Comparison of ENCODE assay signal across 1 cellular context in the genomic region with DNA sequence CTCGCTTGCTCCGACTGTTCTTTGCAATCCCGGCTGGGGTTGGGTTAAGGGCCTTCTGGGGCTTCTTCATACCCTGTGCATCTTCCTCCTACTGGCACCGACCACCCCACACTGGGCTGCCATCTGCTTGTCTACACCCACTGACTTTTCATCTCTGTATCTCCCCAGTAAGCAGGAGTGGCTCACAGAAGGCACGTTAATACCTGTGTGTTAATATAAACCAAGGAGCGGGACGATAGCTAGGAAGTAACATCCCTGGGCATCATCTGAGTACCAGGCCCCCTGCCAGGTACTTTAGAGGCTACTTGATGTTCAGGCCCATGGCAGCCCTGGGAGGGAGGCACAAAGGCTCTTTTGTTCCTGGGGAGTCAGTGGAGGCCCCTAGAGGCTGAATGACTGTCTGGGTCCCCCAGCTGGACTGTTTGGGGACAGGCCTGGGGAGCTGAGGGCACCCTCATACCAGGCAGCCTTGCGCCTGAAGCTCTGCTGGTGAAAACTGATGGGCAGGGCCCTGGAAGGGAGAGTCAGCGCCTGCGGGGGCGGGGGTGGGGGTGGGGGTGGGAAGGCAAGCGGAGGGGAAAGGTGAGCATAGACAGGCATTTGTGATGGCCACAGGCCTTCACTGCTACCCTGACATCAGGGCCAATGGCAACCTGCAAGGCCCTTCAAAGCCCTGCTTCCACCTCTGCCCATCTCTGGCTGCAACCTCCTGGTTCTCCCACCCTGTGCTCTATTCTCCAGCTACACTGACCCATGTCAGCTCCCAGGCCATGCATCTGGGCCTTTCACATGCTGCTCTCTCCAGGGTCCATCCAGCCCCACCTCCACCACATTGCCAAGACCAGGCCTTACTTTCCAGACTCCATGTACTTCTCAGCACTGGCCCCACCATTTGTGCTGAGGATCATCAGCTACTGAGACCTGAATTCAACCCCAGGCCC.
TF ChIP-seq lines count a peak whose summit lies in the region.

No MANE protein-coding gene starts in this region.

TF ChIP-seq in K562, 482 proteins besides CTCF, POLR2A, EP300 and RAD21 (continues in another document):
- TF ChIP-seq C11orf30 (IDR thresholded peaks at IDR 0.05; ENCODE audit: low read depth), result no peak
- no peak for TF ChIP-seq NFYB (IDR thresholded peaks at IDR 0.05; ENCODE audit: extremely low read depth, insufficient read length)
- no peak for TF ChIP-seq ZNF586 (CRISPR knock-in tag; conservative IDR thresholded peaks at IDR 0.05)
- TF ChIP-seq FOXP1 (CRISPR knock-in tag; IDR thresholded peaks at IDR 0.05), result no peak
- no peak for TF ChIP-seq U2AF2 (optimal IDR thresholded peaks at IDR 0.05; ENCODE audit: low read depth, low read length)
- TF ChIP-seq SLC30A9 (CRISPR knock-in tag; IDR thresholded peaks at IDR 0.05), result no peak
- TF ChIP-seq USF1 (CRISPR knock-in tag; IDR thresholded peaks at IDR 0.05), result no peak
- no peak for TF ChIP-seq ZNF124 (CRISPR knock-in tag; IDR thresholded peaks at IDR 0.05)
- no peak for TF ChIP-seq TBL1XR1 (IDR thresholded peaks at IDR 0.05; ENCODE audit: low read length in 2 of 2)
- no peak for TF ChIP-seq ATF1 (CRISPR knock-in tag; IDR thresholded peaks at IDR 0.05)
- no peak for TF ChIP-seq ATF1 (tag; IDR thresholded peaks at IDR 0.05)
- no peak for TF ChIP-seq PHB (CRISPR knock-in tag; IDR thresholded peaks at IDR 0.05)
- no peak for TF ChIP-seq NCOR1 (IDR thresholded peaks at IDR 0.05)
- no peak for TF ChIP-seq HNRNPL (IDR thresholded peaks at IDR 0.05; ENCODE audit: low read depth, low read length)
- no peak for TF ChIP-seq ZNF398 (CRISPR knock-in tag; IDR thresholded peaks at IDR 0.05)
- no peak for TF ChIP-seq TOE1 (IDR thresholded peaks at IDR 0.05; ENCODE audit: borderline replicate concordance)
- TF ChIP-seq TOE1 (CRISPR knock-in tag; IDR thresholded peaks at IDR 0.05; ENCODE audit: borderline replicate concordance, low read depth), result no peak
- TF ChIP-seq CREB1 (IDR thresholded peaks at IDR 0.05), result no peak
- no peak for TF ChIP-seq CREB1 (CRISPR knock-in tag; IDR thresholded peaks at IDR 0.05)
- no peak for TF ChIP-seq BACH1 (tag; IDR thresholded peaks at IDR 0.05)
- no peak for TF ChIP-seq SIRT6 (IDR thresholded peaks at IDR 0.05; ENCODE audit: low read depth, low read length)
- TF ChIP-seq ZNF778 (CRISPR knock-in tag; IDR thresholded peaks at IDR 0.05), result no peak
- TF ChIP-seq, protein P1, sequence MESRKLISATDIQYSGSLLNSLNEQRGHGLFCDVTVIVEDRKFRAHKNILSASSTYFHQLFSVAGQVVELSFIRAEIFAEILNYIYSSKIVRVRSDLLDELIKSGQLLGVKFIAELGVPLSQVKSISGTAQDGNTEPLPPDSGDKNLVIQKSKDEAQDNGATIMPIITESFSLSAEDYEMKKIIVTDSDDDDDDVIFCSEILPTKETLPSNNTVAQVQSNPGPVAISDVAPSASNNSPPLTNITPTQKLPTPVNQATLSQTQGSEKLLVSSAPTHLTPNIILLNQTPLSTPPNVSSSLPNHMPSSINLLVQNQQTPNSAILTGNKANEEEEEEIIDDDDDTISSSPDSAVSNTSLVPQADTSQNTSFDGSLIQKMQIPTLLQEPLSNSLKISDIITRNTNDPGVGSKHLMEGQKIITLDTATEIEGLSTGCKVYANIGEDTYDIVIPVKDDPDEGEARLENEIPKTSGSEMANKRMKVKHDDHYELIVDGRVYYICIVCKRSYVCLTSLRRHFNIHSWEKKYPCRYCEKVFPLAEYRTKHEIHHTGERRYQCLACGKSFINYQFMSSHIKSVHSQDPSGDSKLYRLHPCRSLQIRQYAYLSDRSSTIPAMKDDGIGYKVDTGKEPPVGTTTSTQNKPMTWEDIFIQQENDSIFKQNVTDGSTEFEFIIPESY (CRISPR knock-in tag; IDR thresholded peaks at IDR 0.05), result no peak
- no peak for TF ChIP-seq BRF2 (IDR thresholded peaks at IDR 0.05; ENCODE audit: borderline replicate concordance, insufficient read depth, insufficient read length)
- TF ChIP-seq POLR2AphosphoS2 (IDR thresholded peaks at IDR 0.05; ENCODE audit: low read length), result no peak
- no peak for TF ChIP-seq IRF2 (CRISPR knock-in tag; IDR thresholded peaks at IDR 0.05)
- peak; percentile 49; the same call in 1 of the 2 replicates for TF ChIP-seq EP400 (IDR thresholded peaks at IDR 0.05)
- TF ChIP-seq, protein P2, sequence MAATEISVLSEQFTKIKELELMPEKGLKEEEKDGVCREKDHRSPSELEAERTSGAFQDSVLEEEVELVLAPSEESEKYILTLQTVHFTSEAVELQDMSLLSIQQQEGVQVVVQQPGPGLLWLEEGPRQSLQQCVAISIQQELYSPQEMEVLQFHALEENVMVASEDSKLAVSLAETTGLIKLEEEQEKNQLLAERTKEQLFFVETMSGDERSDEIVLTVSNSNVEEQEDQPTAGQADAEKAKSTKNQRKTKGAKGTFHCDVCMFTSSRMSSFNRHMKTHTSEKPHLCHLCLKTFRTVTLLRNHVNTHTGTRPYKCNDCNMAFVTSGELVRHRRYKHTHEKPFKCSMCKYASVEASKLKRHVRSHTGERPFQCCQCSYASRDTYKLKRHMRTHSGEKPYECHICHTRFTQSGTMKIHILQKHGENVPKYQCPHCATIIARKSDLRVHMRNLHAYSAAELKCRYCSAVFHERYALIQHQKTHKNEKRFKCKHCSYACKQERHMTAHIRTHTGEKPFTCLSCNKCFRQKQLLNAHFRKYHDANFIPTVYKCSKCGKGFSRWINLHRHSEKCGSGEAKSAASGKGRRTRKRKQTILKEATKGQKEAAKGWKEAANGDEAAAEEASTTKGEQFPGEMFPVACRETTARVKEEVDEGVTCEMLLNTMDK (IDR thresholded peaks at IDR 0.05; ENCODE audit: borderline replicate concordance, insufficient read depth, low read depth, low read length, poor library complexity, severe bottlenecking), result peak; percentile 17
- no peak for TF ChIP-seq EZH2 (IDR thresholded peaks at IDR 0.05; ENCODE audit: borderline replicate concordance, low read depth, low read length)
- TF ChIP-seq, protein P3, sequence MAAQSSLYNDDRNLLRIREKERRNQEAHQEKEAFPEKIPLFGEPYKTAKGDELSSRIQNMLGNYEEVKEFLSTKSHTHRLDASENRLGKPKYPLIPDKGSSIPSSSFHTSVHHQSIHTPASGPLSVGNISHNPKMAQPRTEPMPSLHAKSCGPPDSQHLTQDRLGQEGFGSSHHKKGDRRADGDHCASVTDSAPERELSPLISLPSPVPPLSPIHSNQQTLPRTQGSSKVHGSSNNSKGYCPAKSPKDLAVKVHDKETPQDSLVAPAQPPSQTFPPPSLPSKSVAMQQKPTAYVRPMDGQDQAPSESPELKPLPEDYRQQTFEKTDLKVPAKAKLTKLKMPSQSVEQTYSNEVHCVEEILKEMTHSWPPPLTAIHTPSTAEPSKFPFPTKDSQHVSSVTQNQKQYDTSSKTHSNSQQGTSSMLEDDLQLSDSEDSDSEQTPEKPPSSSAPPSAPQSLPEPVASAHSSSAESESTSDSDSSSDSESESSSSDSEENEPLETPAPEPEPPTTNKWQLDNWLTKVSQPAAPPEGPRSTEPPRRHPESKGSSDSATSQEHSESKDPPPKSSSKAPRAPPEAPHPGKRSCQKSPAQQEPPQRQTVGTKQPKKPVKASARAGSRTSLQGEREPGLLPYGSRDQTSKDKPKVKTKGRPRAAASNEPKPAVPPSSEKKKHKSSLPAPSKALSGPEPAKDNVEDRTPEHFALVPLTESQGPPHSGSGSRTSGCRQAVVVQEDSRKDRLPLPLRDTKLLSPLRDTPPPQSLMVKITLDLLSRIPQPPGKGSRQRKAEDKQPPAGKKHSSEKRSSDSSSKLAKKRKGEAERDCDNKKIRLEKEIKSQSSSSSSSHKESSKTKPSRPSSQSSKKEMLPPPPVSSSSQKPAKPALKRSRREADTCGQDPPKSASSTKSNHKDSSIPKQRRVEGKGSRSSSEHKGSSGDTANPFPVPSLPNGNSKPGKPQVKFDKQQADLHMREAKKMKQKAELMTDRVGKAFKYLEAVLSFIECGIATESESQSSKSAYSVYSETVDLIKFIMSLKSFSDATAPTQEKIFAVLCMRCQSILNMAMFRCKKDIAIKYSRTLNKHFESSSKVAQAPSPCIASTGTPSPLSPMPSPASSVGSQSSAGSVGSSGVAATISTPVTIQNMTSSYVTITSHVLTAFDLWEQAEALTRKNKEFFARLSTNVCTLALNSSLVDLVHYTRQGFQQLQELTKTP (IDR thresholded peaks at IDR 0.05; ENCODE audit: low read depth in 1 of 2, partially characterized antibody in 2 of 2), result no peak
- no peak for TF ChIP-seq TCF7L2 (IDR thresholded peaks at IDR 0.05; ENCODE audit: low read depth, low read length)
- no peak for TF ChIP-seq NR3C1 (CRISPR knock-in tag; IDR thresholded peaks at IDR 0.05)
- no peak for TF ChIP-seq ZBTB1 (CRISPR knock-in tag; IDR thresholded peaks at IDR 0.05; ENCODE audit: borderline replicate concordance, low read depth)
- TF ChIP-seq BRD4 (IDR thresholded peaks at IDR 0.05), result no peak
- TF ChIP-seq CTBP1 (IDR thresholded peaks at IDR 0.05; ENCODE audit: borderline replicate concordance), result no peak
- TF ChIP-seq NBN (IDR thresholded peaks at IDR 0.05; ENCODE audit: low read depth), result no peak
- no peak for TF ChIP-seq CBX8 (IDR thresholded peaks at IDR 0.05; ENCODE audit: borderline replicate concordance, extremely low read depth, low read depth, low read length, poor library complexity, severe bottlenecking)
- TF ChIP-seq, protein P4, sequence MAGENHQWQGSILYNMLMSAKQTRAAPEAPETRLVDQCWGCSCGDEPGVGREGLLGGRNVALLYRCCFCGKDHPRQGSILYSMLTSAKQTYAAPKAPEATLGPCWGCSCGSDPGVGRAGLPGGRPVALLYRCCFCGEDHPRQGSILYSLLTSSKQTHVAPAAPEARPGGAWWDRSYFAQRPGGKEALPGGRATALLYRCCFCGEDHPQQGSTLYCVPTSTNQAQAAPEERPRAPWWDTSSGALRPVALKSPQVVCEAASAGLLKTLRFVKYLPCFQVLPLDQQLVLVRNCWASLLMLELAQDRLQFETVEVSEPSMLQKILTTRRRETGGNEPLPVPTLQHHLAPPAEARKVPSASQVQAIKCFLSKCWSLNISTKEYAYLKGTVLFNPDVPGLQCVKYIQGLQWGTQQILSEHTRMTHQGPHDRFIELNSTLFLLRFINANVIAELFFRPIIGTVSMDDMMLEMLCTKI (IDR thresholded peaks at IDR 0.05; ENCODE audit: partially characterized antibody), result no peak
- TF ChIP-seq EGR1 (conservative IDR thresholded peaks at IDR 0.05), result peak; percentile 30; the same call in 1 of the 2 replicates
- no peak for TF ChIP-seq RFX1 (IDR thresholded peaks at IDR 0.05)
- TF ChIP-seq NKRF (IDR thresholded peaks at IDR 0.05; ENCODE audit: borderline replicate concordance), result 0 out of 2 replicates have a peak, but pooled peaks have one; percentile 25
- TF ChIP-seq NR2C1 (IDR thresholded peaks at IDR 0.05), result no peak
- TF ChIP-seq NR2C1 (tag; IDR thresholded peaks at IDR 0.05), result 0 out of 2 replicates have a peak, but pooled peaks have one; percentile 12
- TF ChIP-seq PCBP1 (IDR thresholded peaks at IDR 0.05; ENCODE audit: low read depth, low read length, poor library complexity, severe bottlenecking), result no peak
- TF ChIP-seq ZNF785 (CRISPR knock-in tag; IDR thresholded peaks at IDR 0.05), result no peak
- TF ChIP-seq SMARCA5 (IDR thresholded peaks at IDR 0.05), result peak; percentile 45; the same call in 1 of the 2 replicates
- no peak for TF ChIP-seq ZBTB9 (CRISPR knock-in tag; IDR thresholded peaks at IDR 0.05)
- TF ChIP-seq CC2D1A (IDR thresholded peaks at IDR 0.05), result no peak
- TF ChIP-seq ILK (tag; IDR thresholded peaks at IDR 0.05; ENCODE audit: borderline replicate concordance, low read depth), result no peak
